12 cellular contexts compared by ENCODE assay signal in genomic region chr2:66862871-66863650, GRCh38.
DNase-seq lines count a peak whose midpoint lies in the region; ATAC-seq and TF ChIP-seq lines count a peak whose summit lies in the region.
"Had no signal": no experiment of that assay in that cellular context is flagged by ENCODE, and none has a peak within 500 bp of the region (broad histone marks: within the 10 kb centered on the region; RNA-seq: fewer than 3 reads in every experiment).

No MANE protein-coding gene starts in this region.

- peak overlapping the region; percentile 14; the same call in 1 of the 2 replicates for H3K4me3 ChIP-seq in IMR-90 (ENCODE audit: insufficient read depth, low read depth, low read length)
- H3K4me3 ChIP-seq in cardiac fibroblast (replicated peaks in 1 of 2; ENCODE audit: low read depth in 2 of 2, low read length in 2 of 2), result no peak overlapping the region
- H3K4me3 ChIP-seq in mesenchymal stem cell (ENCODE audit: insufficient read depth in 1 of 2, low read depth in 1 of 2, low read length in 2 of 2), result peak overlapping the region in 1 of 2 experiments; percentile 19
- no peak overlapping the region for H3K4me3 ChIP-seq in tibial artery
- H3K4me3 ChIP-seq in dorsolateral prefrontal cortex, result no peak overlapping the region

- H2BK15ac ChIP-seq in IMR-90 (ENCODE audit: low read depth, low read length), result peak overlapping the region; percentile 89
- H2BK15ac ChIP-seq in mesenchymal stem cell (ENCODE audit: low read depth, poor library complexity, severe bottlenecking), result no peak overlapping the region

- H2AK5ac ChIP-seq in IMR-90 (ENCODE audit: low read depth, low read length) (peak overlapping the region; percentile 78), mesenchymal stem cell (ENCODE audit: low read length, severe bottlenecking) (no peak overlapping the region)

- H2BK20ac ChIP-seq in IMR-90 (ENCODE audit: low read depth, low read length), result peak overlapping the region; percentile 99

- H3K4me2 ChIP-seq in IMR-90 (ENCODE audit: low read depth, low read length) (peak overlapping the region; percentile 89), mesenchymal stem cell (ENCODE audit: low read length, poor library complexity, severe bottlenecking) (no peak overlapping the region)

- TF ChIP-seq POLR2A in IMR-90 (IDR thresholded peaks at IDR 0.05; ENCODE audit: low read depth, low read length), result no peak

- H3K27ac ChIP-seq in IMR-90 (ENCODE audit: insufficient read depth, low read length), result peak overlapping the region; percentile 99
- H3K27ac ChIP-seq in mesenchymal stem cell (ENCODE audit: low read length, poor library complexity, severe bottlenecking), result peak overlapping the region; percentile 83
- peak overlapping the region; percentile 1 to 55 for H3K27ac ChIP-seq in tibial artery
- H3K27ac ChIP-seq in dorsolateral prefrontal cortex, result no peak overlapping the region

- H3K14ac ChIP-seq in IMR-90 (replicated peaks; ENCODE audit: low read depth, low read length), result peak overlapping the region; percentile 88
- H3K14ac ChIP-seq in mesenchymal stem cell (ENCODE audit: low read length in 2 of 2), result no peak overlapping the region

- peak overlapping the region; percentile 92 for H2BK5ac ChIP-seq in IMR-90 (ENCODE audit: low read depth, low read length, poor library complexity, severe bottlenecking)
- H2BK5ac ChIP-seq in mesenchymal stem cell (ENCODE audit: low read depth, low read length, poor library complexity, severe bottlenecking), result no peak overlapping the region

- peak overlapping the region; percentile 83 for H4K8ac ChIP-seq in IMR-90 (ENCODE audit: low read depth in 2 of 2, low read length in 2 of 2)
- no peak overlapping the region for H4K8ac ChIP-seq in mesenchymal stem cell (ENCODE audit: low read length)

- no TSS peak for BruUV-seq in IMR-90 (replicated peaks; lab: Mats Ljungman, UMichigan)

- H3K9me1 ChIP-seq in IMR-90 (ENCODE audit: insufficient read depth, low read length), result peaks cover 10% of the 10 kb centered on the region

- no peaks in the 10 kb centered on the region for H4K20me1 ChIP-seq in IMR-90 (ENCODE audit: insufficient read depth, low read length)

- peak overlapping the region; percentile 97 for H3K23ac ChIP-seq in IMR-90 (ENCODE audit: low read depth, low read length)
- H3K23ac ChIP-seq in mesenchymal stem cell (ENCODE audit: low read length in 2 of 2), result no peak overlapping the region

- H2BK120ac ChIP-seq in IMR-90 (ENCODE audit: low read depth, low read length) (peak overlapping the region; percentile 95), mesenchymal stem cell (ENCODE audit: low read depth, low read length) (peak overlapping the region; percentile 19)

- POLR2A ChIA-PET in IMR-90 (lab: Charles Lee; ENCODE audit: unreplicated experiment), result interaction anchor here (0.7 kb wide), 1 partner anchor 424 kb away, joined by 3 read pairs; no protein-coding TSS in a partner anchor

- CTCF ChIA-PET in IMR-90 (lab: Yijun Ruan, JAX), result interaction anchor here (0.6 kb wide), 2 partner anchors 53 to 115 kb away, joined by 3 read pairs; no protein-coding TSS in a partner anchor

- H3K36me3 ChIP-seq in IMR-90 (ENCODE audit: control insufficient read depth, insufficient read depth, low read length), result no peaks in the 10 kb centered on the region
- no peaks in the 10 kb centered on the region for H3K36me3 ChIP-seq in mesenchymal stem cell (ENCODE audit: control insufficient read depth in 1 of 2, insufficient read depth in 2 of 2, low read depth in 1 of 2, low read length in 2 of 2)
- no peaks in the 10 kb centered on the region for H3K36me3 ChIP-seq in tibial artery

- intact Hi-C loops in IMR-90 (cut with micrococcal nuclease) (loop anchor here (1.0 kb wide), 1 partner anchor 10 kb away; no protein-coding TSS in a partner anchor), tibial artery (cut with DNase I; ENCODE audit: low total_unique reads) (no loop called here), dorsolateral prefrontal cortex (cut with DNase I) (no loop called here)

- dilution Hi-C loops in IMR-90 (cut with HindIII; ENCODE audit: low sequenced_read_pairs, unreplicated experiment), result no loop called here

- H3K79me1 ChIP-seq in IMR-90 (ENCODE audit: low read depth in 1 of 2, low read length in 2 of 2) (peaks cover 0 to 18% of the 10 kb centered on the region in 2 experiments; a peak in 3 of 4 replicates), mesenchymal stem cell (replicated peaks; ENCODE audit: low read length, poor library complexity, severe bottlenecking) (no peaks in the 10 kb centered on the region)

- H3K9me3 ChIP-seq in IMR-90 (ENCODE audit: control insufficient read depth, insufficient read depth, low read length) (no peaks in the 10 kb centered on the region), mesenchymal stem cell (ENCODE audit: control insufficient read depth, low read length) (no peaks in the 10 kb centered on the region), tibial artery (no peaks in the 10 kb centered on the region)

- H2BK12ac ChIP-seq in mesenchymal stem cell (ENCODE audit: low read length in 2 of 2), result no peak overlapping the region

- 22% methylated on average over 1 of the region's 6 CpGs; no CpG with 5 or more reads in 1 of the 2 experiments for WGBS in IMR-90 (ENCODE audit: extremely low coverage in 2 of 2, insufficient read length in 1 of 2), 2 experiments
- whole genome bisulfite sequencing in mesenchymal stem cell, result 30% methylated on average over 4 of the region's 6 CpGs

- H3K4ac ChIP-seq in IMR-90 (ENCODE audit: low read depth, low read length) (peak overlapping the region; percentile 92), mesenchymal stem cell (ENCODE audit: low read depth in 1 of 2, low read length in 2 of 2) (no peak overlapping the region)

- peak overlapping the region; percentile 76 for H3K9ac ChIP-seq in IMR-90 (ENCODE audit: low read depth, low read length)
- peak overlapping the region; percentile 81 for H3K9ac ChIP-seq in mesenchymal stem cell (ENCODE audit: low read length)

- ATAC-seq in IMR-90 (ENCODE audit: low read depth) (peak; percentile 74), HG02642 (IDR thresholded peaks at IDR 0.05; ENCODE audit: poor library complexity, unreplicated experiment) (no peak)
- ATAC-seq: esophagus mucosa; stimulated activated naive B cell treated with anti-CD40 and anti-IgM and Interleukin-4, amounts not matched to agents 10 μg/mL and 1 μg/mL and 100 μg/mL, for 72 hours had no signal

- H3K18ac ChIP-seq in IMR-90 (ENCODE audit: low read depth, low read length) (peak overlapping the region; percentile 100), mesenchymal stem cell (ENCODE audit: low read depth in 1 of 2, low read length in 2 of 2) (peak overlapping the region in 1 of 2 experiments; percentile 44)

- peak; percentile 90 for DNase-seq in IMR-90
- DNase-seq in cardiac fibroblast (ENCODE audit: low read depth in 2 of 2), result peak; percentile 77 to 87
- DNase-seq in mesenchymal stem cell, result peak; percentile 72
- no peak for DNase-seq in tibial artery
- DNase-seq in DMS53 treated with DMSO at 0.1 percent for 48 hours (lab: John Stamatoyannopoulos, UW; ENCODE audit: unreplicated experiment), result no peak
- no peak for DNase-seq in dorsolateral prefrontal cortex
- no peak for DNase-seq in HPDE6-E6E7 (ENCODE audit: extremely low spot score)
- DNase-seq: activated CD4-positive, alpha-beta T cell treated with anti-CD3 and anti-CD28 coated beads for 48 hours; CD8-positive, alpha-beta memory T cell; stimulated activated naive B cell treated with anti-CD40 and anti-IgM and Interleukin-4, amounts not matched to agents 10 μg/mL and 1 μg/mL and 100 μg/mL, for 72 hours had no signal

- TF ChIP-seq CTCF in IMR-90 (conservative IDR thresholded peaks at IDR 0.05; ENCODE audit: low read depth, low read length) (no peak), cardiac fibroblast (IDR thresholded peaks at IDR 0.05; ENCODE audit: low read depth, low read length) (no peak), tibial artery (IDR thresholded peaks at IDR 0.05) (no peak), dorsolateral prefrontal cortex (IDR thresholded peaks at IDR 0.05 in 54 of 56, conservative IDR thresholded peaks at IDR 0.05 in 2 of 56; ENCODE audit: low read depth in 1 of 56, partially characterized antibody in 56 of 56) (no peak)

- H3K27me3 ChIP-seq in IMR-90 (ENCODE audit: control insufficient read depth, insufficient read depth, low read length) (no peaks in the 10 kb centered on the region), mesenchymal stem cell (ENCODE audit: control insufficient read depth in 1 of 2, insufficient read depth in 1 of 2, low read length in 2 of 2) (no peaks in the 10 kb centered on the region), tibial artery (no peaks in the 10 kb centered on the region), dorsolateral prefrontal cortex (peaks cover 0 to 12% (median 0%) of the 10 kb centered on the region in 45 donors)

- H3K4me1 ChIP-seq in IMR-90 (ENCODE audit: control insufficient read depth, insufficient read depth, low read length) (peaks cover 22% of the 10 kb centered on the region), mesenchymal stem cell (ENCODE audit: control insufficient read depth, insufficient read depth, low read depth, low read length) (peaks cover 4% of the 10 kb centered on the region), tibial artery (peaks cover 0 to 16% (median 8%) of the 10 kb centered on the region in 4 donors)

- H3K56ac ChIP-seq in IMR-90 (ENCODE audit: extremely low read depth, insufficient read depth, low read length), result peak overlapping the region; percentile 91

- in situ Hi-C loops in IMR-90 (cut with MboI; ENCODE audit: low sequenced_read_pairs), result no loop called here

- TF ChIP-seq RAD21 in IMR-90 (IDR thresholded peaks at IDR 0.05; ENCODE audit: low read length), result no peak; the same call in 1 of the 2 replicates

- peak overlapping the region; percentile 94 for H4K91ac ChIP-seq in IMR-90 (ENCODE audit: insufficient read depth, low read depth, low read length)
- no peak overlapping the region for H4K91ac ChIP-seq in mesenchymal stem cell (ENCODE audit: low read length)

- H2AK9ac ChIP-seq in IMR-90 (replicated peaks; ENCODE audit: low read depth, low read length, poor library complexity), result no peak overlapping the region

- no peak overlapping the region for H2AFZ ChIP-seq in IMR-90 (replicated peaks; ENCODE audit: low read length, poor library complexity)
- no peak overlapping the region for H2AFZ ChIP-seq in mesenchymal stem cell (ENCODE audit: low read depth, low read length)

- peak overlapping the region; percentile 100 for H4K5ac ChIP-seq in IMR-90 (ENCODE audit: low read depth, low read length)

TF ChIP-seq in IMR-90, 13 proteins besides CTCF, POLR2A, EP300 and RAD21:
- TF ChIP-seq CEBPB (IDR thresholded peaks at IDR 0.05; ENCODE audit: low read depth, low read length) (0 out of 2 replicates have a peak, but pooled peaks have one; percentile 11), MXI1 (IDR thresholded peaks at IDR 0.05; ENCODE audit: borderline replicate concordance, low read depth, low read length) (no peak), MAFK (IDR thresholded peaks at IDR 0.05; ENCODE audit: low read depth, low read length) (peak; percentile 43; the same call in 1 of the 2 replicates)

Comparison
In these comparisons a context has a peak if more than half of its experiments do, and no peak if none do; other contexts are left out.
1. DNase-seq: peak in IMR-90 (single experiment), cardiac fibroblast (2 of 2) and mesenchymal stem cell (single experiment); none in tibial artery (0 of 2), DMS53 treated with DMSO at 0.1 percent for 48 hours (single experiment), dorsolateral prefrontal cortex (0 of 10) and HPDE6-E6E7 (single experiment).
2. H3K27ac ChIP-seq: peak in IMR-90 (single experiment), mesenchymal stem cell (single experiment) and tibial artery (2 of 2); none in dorsolateral prefrontal cortex (0 of 59).